ENCODE assay signal across 1 cellular context in the genomic region with DNA sequence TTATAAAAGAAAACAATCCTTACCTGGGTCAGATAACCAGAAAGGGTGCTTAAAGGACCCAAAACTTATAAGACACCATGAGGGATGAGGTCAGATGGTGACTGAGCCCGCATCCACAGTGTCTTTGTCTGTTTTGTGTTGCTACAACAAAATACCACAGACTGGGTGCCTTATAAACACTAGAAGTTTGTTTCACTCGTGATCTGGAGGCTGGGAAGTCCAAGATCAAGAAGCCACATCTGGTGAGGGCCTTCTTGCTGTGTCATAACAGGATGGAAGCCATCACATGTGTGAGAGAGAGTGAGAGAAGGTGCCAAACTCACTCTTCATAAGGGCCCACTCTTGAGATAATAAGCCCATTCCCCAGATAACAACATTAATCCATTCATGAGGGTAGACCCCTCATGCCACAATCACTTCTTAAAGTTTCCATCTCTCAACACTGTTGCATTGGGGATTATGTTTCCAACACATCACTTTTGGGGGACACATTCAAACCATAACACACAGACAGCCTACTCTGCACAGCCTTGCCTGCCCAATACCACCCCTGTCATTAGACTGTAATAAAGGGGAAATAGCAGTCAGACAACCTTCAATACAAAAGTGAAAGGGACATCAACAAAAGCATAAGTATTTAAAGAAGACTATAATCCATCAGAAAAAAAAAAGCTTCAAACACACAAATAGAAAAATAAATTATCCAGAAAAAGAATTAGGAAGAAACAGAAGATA.
TF ChIP-seq lines count a peak whose summit lies in the region.

No MANE protein-coding gene starts in this region.

TF ChIP-seq in HepG2, 621 proteins besides CTCF, POLR2A, EP300 and RAD21 (continued from another document):
- TF ChIP-seq SETDB1 (CRISPR knock-in tag; IDR thresholded peaks at IDR 0.05; ENCODE audit: borderline replicate concordance) (no peak), ZBTB20 (CRISPR knock-in tag; IDR thresholded peaks at IDR 0.05; ENCODE audit: borderline replicate concordance, low read depth) (no peak), ZFP90 (CRISPR knock-in tag; IDR thresholded peaks at IDR 0.05; ENCODE audit: borderline replicate concordance) (no peak)
TF ChIP-seq in HepG2: peak in this region for 0.
